Comparison of ENCODE assay signal across 18 cellular contexts in genomic region chr1:191886977-191887376, GRCh38.
DNase-seq lines count a peak whose midpoint lies in the region; ATAC-seq and TF ChIP-seq lines count a peak whose summit lies in the region.
"Had no signal": no experiment of that assay in that cellular context is flagged by ENCODE, and none has a peak within 500 bp of the region (broad histone marks: within the 10 kb centered on the region; RNA-seq: fewer than 3 reads in every experiment).

No MANE protein-coding gene starts in this region.

- H3K27me3 ChIP-seq in heart right ventricle: no peaks in the 10 kb centered on the region
- H3K27me3 ChIP-seq: thyroid gland had no signal

- no peak overlapping the region for H3K4me3 ChIP-seq in heart right ventricle
- H3K4me3 ChIP-seq: thyroid gland had no signal

- intact Hi-C loops in heart right ventricle (cut with DNase I): no loop called here

- H3K4me1 ChIP-seq in heart right ventricle: no peaks in the 10 kb centered on the region
- H3K4me1 ChIP-seq: parathyroid adenoma, thyroid gland had no signal

- H3K36me3 ChIP-seq in heart right ventricle: no peaks in the 10 kb centered on the region
- H3K36me3 ChIP-seq: thyroid gland had no signal

- no peaks in the 10 kb centered on the region for H3K9me3 ChIP-seq in heart right ventricle
- H3K9me3 ChIP-seq: thyroid gland had no signal

- TF ChIP-seq CTCF in heart right ventricle (IDR thresholded peaks at IDR 0.05): no peak

- DNase-seq in fibroblast of peridontal ligament (ENCODE audit: extremely low read depth) (peak; percentile 42), Ammon's horn (ENCODE audit: low spot score) (no peak), T-helper 2 cell (no peak), NOMO-1 (lab: John Stamatoyannopoulos, UW; ENCODE audit: unreplicated experiment in 2 of 2) (no peak), heart right ventricle (no peak)
- DNase-seq: activated CD4-positive, alpha-beta memory T cell treated with anti-CD3 and anti-CD28 coated beads for 36 hours; activated T-cell treated with anti-CD3 and anti-CD28 coated beads, Interleukin-2, amount 50 U/mL, for 48 hours; cortex of kidney; DMS 273 treated with DMSO at 0.1 percent for 48 hours; NCI-H2081; NCI-H526; small intestine; thyroid gland had no signal

- H3K27ac ChIP-seq in heart right ventricle: no peak overlapping the region
- H3K27ac ChIP-seq: parathyroid adenoma, thyroid gland had no signal

- peak; percentile 52 for ATAC-seq in GM18519 (IDR thresholded peaks at IDR 0.05; ENCODE audit: low FRiP score, unreplicated experiment)
- peak; percentile 58 for ATAC-seq in GM21723 (IDR thresholded peaks at IDR 0.05; ENCODE audit: unreplicated experiment)
- peak; percentile 90 for ATAC-seq in HG03442 (IDR thresholded peaks at IDR 0.05; ENCODE audit: unreplicated experiment)
- ATAC-seq in heart right ventricle: no peak
- ATAC-seq: activated naive CD4-positive, alpha-beta T cell treated with anti-CD3 and anti-CD28 coated beads, Interleukin-2, amount 50 U/mL, for 72 hours had no signal

Comparison
In these comparisons a context has a peak if more than half of its experiments do, and no peak if none do; other contexts are left out.
1. ATAC-seq: peak in GM18519 (single experiment), GM21723 (single experiment) and HG03442 (single experiment); none in heart right ventricle (0 of 8).